Comparison of ENCODE assay signal across 23 cellular contexts in the genomic region with DNA sequence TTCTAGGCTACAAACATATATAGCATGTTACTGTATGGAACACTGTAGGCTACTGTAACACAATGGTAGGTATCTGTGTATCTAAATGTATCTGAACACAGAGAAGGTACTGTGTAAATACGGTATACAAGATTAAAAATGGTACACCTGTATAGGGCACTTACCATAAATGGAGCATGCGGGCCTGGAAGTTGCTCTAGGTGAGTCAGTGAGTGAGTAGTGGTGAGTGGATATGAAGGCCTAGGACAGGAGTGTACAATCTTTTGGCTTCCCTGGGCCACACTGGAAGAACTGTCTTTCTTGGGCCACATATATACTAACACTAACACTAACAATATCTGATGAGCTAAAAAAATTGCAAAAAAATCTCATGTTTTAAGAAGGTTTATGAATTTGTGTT.
"Had no signal": no experiment of that assay in that cellular context is flagged by ENCODE, and none has a peak within 500 bp of the region (broad histone marks: within the 10 kb centered on the region; RNA-seq: fewer than 3 reads in every experiment).

No MANE protein-coding gene starts in this region.

- H3K9me3 Mint-ChIP-seq: activated CD4-positive, alpha-beta T cell treated with anti-CD3 and anti-CD28 coated beads, Interleukin-2, amount 10 ng/mL, durations not matched to agents 24 days and 14 days; activated CD8-positive, alpha-beta T cell treated with anti-CD3 and anti-CD28 coated beads for 36 hours; activated T-helper 17 cell treated with anti-CD3 and anti-CD28 coated beads, Interleukin-2, amount 50 U/mL, for 72 hours; endodermal cell; naive thymus-derived CD4-positive, alpha-beta T cell; neural crest cell; stimulated activated naive B cell treated with anti-CD40 and anti-IgM and Interleukin-4, amounts not matched to agents 10 μg/mL and 1 μg/mL and 100 μg/mL, for 72 hours had no signal

- H3K9me3 ChIP-seq: adrenal gland, heart right ventricle, lower lobe of right lung, sigmoid colon had no signal

- H3K27ac ChIP-seq: adrenal gland, coronary artery, heart right ventricle, lower lobe of right lung, sigmoid colon, VCaP had no signal

- H3K4me3 ChIP-seq: adrenal gland, coronary artery, heart right ventricle, lower lobe of right lung, sigmoid colon, smooth muscle cell had no signal

- ATAC-seq: activated CD4-positive, CD25-positive, alpha-beta regulatory T cell treated with anti-CD3 and anti-CD28 coated beads, Interleukin-2, amount 50 U/mL, for 24 hours; activated CD8-positive, alpha-beta T cell treated with anti-CD3 and anti-CD28 coated beads for 36 hours; activated T-helper 17 cell treated with anti-CD3 and anti-CD28 coated beads, Interleukin-2, amount 50 U/mL, for 72 hours; heart right ventricle; lower lobe of right lung; naive thymus-derived CD4-positive, alpha-beta T cell; stimulated activated naive B cell treated with anti-CD40 and anti-IgM and Interleukin-4, amounts not matched to agents 10 μg/mL and 1 μg/mL and 100 μg/mL, for 72 hours had no signal

- H3K27me3 ChIP-seq: adrenal gland, heart right ventricle, sigmoid colon had no signal

- DNase-seq: activated CD4-positive, alpha-beta T cell treated with anti-CD3 and anti-CD28 coated beads, Interleukin-2, amount 10 ng/mL, durations not matched to agents 24 days and 14 days; activated CD8-positive, alpha-beta T cell treated with anti-CD3 and anti-CD28 coated beads for 36 hours; activated naive CD4-positive, alpha-beta T cell; activated T-cell treated with anti-CD3 and anti-CD28 coated beads, Interleukin-2, amount 50 U/mL, for 1 hour; endodermal cell; heart right ventricle; islet precursor cell; lower lobe of right lung; naive thymus-derived CD4-positive, alpha-beta T cell; occipital lobe; retina; sigmoid colon; stimulated activated CD4-positive, alpha-beta T cell treated with anti-CD3 and anti-CD28 coated beads, Interleukin-15, amount 100 ng/mL, for 24 hours; stimulated activated naive B cell treated with anti-CD40 and anti-IgM and Interleukin-4, amounts not matched to agents 10 μg/mL and 1 μg/mL and 100 μg/mL, for 72 hours had no signal

- H3K4me1 Mint-ChIP-seq: activated CD4-positive, alpha-beta T cell treated with anti-CD3 and anti-CD28 coated beads, Interleukin-2, amount 10 ng/mL, durations not matched to agents 24 days and 14 days; activated T-helper 17 cell treated with anti-CD3 and anti-CD28 coated beads, Interleukin-2, amount 50 U/mL, for 72 hours had no signal

- H3K4me3 Mint-ChIP-seq: activated CD4-positive, alpha-beta T cell treated with anti-CD3 and anti-CD28 coated beads, Interleukin-2, amount 10 ng/mL, durations not matched to agents 24 days and 14 days; activated CD8-positive, alpha-beta T cell treated with anti-CD3 and anti-CD28 coated beads for 36 hours; activated naive CD8-positive, alpha-beta T cell; activated T-helper 17 cell treated with anti-CD3 and anti-CD28 coated beads, Interleukin-2, amount 50 U/mL, for 72 hours; endodermal cell; naive thymus-derived CD4-positive, alpha-beta T cell; neural crest cell; stimulated activated naive B cell treated with anti-CD40 and anti-IgM and Interleukin-4, amounts not matched to agents 10 μg/mL and 1 μg/mL and 100 μg/mL, for 72 hours had no signal

- H3K27ac Mint-ChIP-seq: activated CD4-positive, alpha-beta T cell treated with anti-CD3 and anti-CD28 coated beads, Interleukin-2, amount 10 ng/mL, durations not matched to agents 24 days and 14 days; activated CD8-positive, alpha-beta T cell treated with anti-CD3 and anti-CD28 coated beads for 36 hours; activated naive CD8-positive, alpha-beta T cell; activated T-helper 17 cell treated with anti-CD3 and anti-CD28 coated beads, Interleukin-2, amount 50 U/mL, for 72 hours; endodermal cell; progenitor cell of endocrine pancreas; stimulated activated naive B cell treated with anti-CD40 and anti-IgM and Interleukin-4, amounts not matched to agents 10 μg/mL and 1 μg/mL and 100 μg/mL, for 72 hours had no signal

- H3K27me3 Mint-ChIP-seq: activated CD4-positive, alpha-beta T cell treated with anti-CD3 and anti-CD28 coated beads, Interleukin-2, amount 10 ng/mL, durations not matched to agents 24 days and 14 days; activated CD8-positive, alpha-beta T cell treated with anti-CD3 and anti-CD28 coated beads for 36 hours; activated naive CD8-positive, alpha-beta T cell; activated T-helper 17 cell treated with anti-CD3 and anti-CD28 coated beads, Interleukin-2, amount 50 U/mL, for 72 hours; naive thymus-derived CD4-positive, alpha-beta T cell; progenitor cell of endocrine pancreas; stimulated activated naive B cell treated with anti-CD40 and anti-IgM and Interleukin-4, amounts not matched to agents 10 μg/mL and 1 μg/mL and 100 μg/mL, for 72 hours had no signal
